In the genomic region with DNA sequence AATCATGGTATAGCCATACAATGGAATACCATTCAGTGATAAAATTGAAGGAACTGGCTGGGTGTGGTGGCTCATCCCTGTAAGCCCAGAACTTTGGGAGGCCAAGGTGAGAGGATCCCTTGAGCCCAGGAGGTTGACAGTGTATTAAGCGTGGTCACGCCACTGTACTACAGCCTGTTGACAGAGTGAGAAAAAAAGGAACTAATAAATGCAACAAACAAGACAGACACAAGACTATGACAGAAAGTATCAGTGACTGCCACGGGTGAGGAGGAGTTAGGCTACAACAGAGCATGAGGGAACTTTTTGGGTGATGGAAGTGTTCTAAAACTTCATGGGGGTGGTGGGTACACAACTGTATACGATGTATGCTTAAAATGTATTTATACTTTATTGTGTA, we compare ENCODE assay signal across 9 cellular contexts. TPM values are rescaled to one million over a fixed set of nuclear protein-coding genes. Genes with fewer than 3 reads are reported as not detected.
DNase-seq lines count a peak whose midpoint lies in the region; ATAC-seq and TF ChIP-seq lines count a peak whose summit lies in the region.
"Had no signal": no experiment of that assay in that cellular context is flagged by ENCODE, and none has a peak within 500 bp of the region (broad histone marks: within the 10 kb centered on the region; RNA-seq: fewer than 3 reads in every experiment).

No MANE protein-coding gene starts in this region.

- no peaks in the 10 kb centered on the region for H3K27me3 ChIP-seq in CD8-positive, alpha-beta memory T cell (ENCODE audit: insufficient read depth, low read length, poor library complexity, severe bottlenecking)

- no peak for ATAC-seq in naive thymus-derived CD8-positive, alpha-beta T cell
- ATAC-seq in GM18867 (IDR thresholded peaks at IDR 0.05; ENCODE audit: unreplicated experiment): no peak

- CTCF ChIA-PET in CD8-positive, alpha-beta memory T cell (lab: Charles Lee): no interaction called here

- DNase-seq in CD8-positive, alpha-beta memory T cell: no peak
- no peak for DNase-seq in HFFc6
- no peak for DNase-seq in naive thymus-derived CD8-positive, alpha-beta T cell
- no peak for DNase-seq in DMS53 (lab: John Stamatoyannopoulos, UW)
- no peak for DNase-seq in DMS79 treated with DMSO at 0.1 percent for 48 hours (lab: John Stamatoyannopoulos, UW)
- no peak for DNase-seq in ecto neural progenitor cell (ENCODE audit: low spot score)
- DNase-seq: aorta had no signal

- no peaks in the 10 kb centered on the region for H3K27me3 Mint-ChIP-seq in CD8-positive, alpha-beta memory T cell
- H3K27me3 Mint-ChIP-seq in HFFc6 (ENCODE audit: insufficient read depth): no peaks in the 10 kb centered on the region
- H3K27me3 Mint-ChIP-seq in activated naive CD8-positive, alpha-beta T cell: no peaks in the 10 kb centered on the region
- H3K27me3 Mint-ChIP-seq in naive thymus-derived CD8-positive, alpha-beta T cell: no peaks in the 10 kb centered on the region

- H3K9me3 Mint-ChIP-seq in CD8-positive, alpha-beta memory T cell: no peaks in the 10 kb centered on the region
- H3K9me3 Mint-ChIP-seq in HFFc6: no peaks in the 10 kb centered on the region
- H3K9me3 Mint-ChIP-seq in activated naive CD8-positive, alpha-beta T cell (ENCODE audit: low read depth): no peaks in the 10 kb centered on the region
- peaks cover 0 to 3% (median 0%) of the 10 kb centered on the region in 9 donors for H3K9me3 Mint-ChIP-seq in naive thymus-derived CD8-positive, alpha-beta T cell

- H3K36me3 Mint-ChIP-seq in CD8-positive, alpha-beta memory T cell: peaks cover 0 to 13% (median 2%) of the 10 kb centered on the region in 3 donors
- H3K36me3 Mint-ChIP-seq in HFFc6 (ENCODE audit: low read depth): peaks cover 21% of the 10 kb centered on the region
- peaks cover 9% of the 10 kb centered on the region for H3K36me3 Mint-ChIP-seq in activated naive CD8-positive, alpha-beta T cell
- peaks cover 0 to 11% (median 2%) of the 10 kb centered on the region in 3 donors for H3K36me3 Mint-ChIP-seq in naive thymus-derived CD8-positive, alpha-beta T cell

- H3K4me1 Mint-ChIP-seq in CD8-positive, alpha-beta memory T cell: peaks cover 47 to 64% (median 62%) of the 10 kb centered on the region in 3 donors
- H3K4me1 Mint-ChIP-seq in HFFc6 (ENCODE audit: low read depth): peaks cover 46% of the 10 kb centered on the region
- H3K4me1 Mint-ChIP-seq in activated naive CD8-positive, alpha-beta T cell (ENCODE audit: low read depth): peaks cover 52% of the 10 kb centered on the region
- peaks cover 14 to 61% (median 59%) of the 10 kb centered on the region in 4 donors for H3K4me1 Mint-ChIP-seq in naive thymus-derived CD8-positive, alpha-beta T cell

- H3K4me3 ChIP-seq in CD8-positive, alpha-beta memory T cell (ENCODE audit: low read length): peak overlapping the region; percentile 31

- no peak for TF ChIP-seq CTCF in HFFc6 (IDR thresholded peaks at IDR 0.05)

- POLR2A ChIA-PET in CD8-positive, alpha-beta memory T cell (lab: Charles Lee): no interaction called here
- POLR2A ChIA-PET in naive thymus-derived CD8-positive, alpha-beta T cell (lab: Charles Lee): no interaction called here

- no peaks in the 10 kb centered on the region for H3K9me3 ChIP-seq in CD8-positive, alpha-beta memory T cell (ENCODE audit: low read length)

- H3K27ac ChIP-seq in CD8-positive, alpha-beta memory T cell (ENCODE audit: low read depth, low read length): no peak overlapping the region

- H3K36me3 ChIP-seq in CD8-positive, alpha-beta memory T cell (ENCODE audit: insufficient read depth, low read length): no peaks in the 10 kb centered on the region

- H3K4me3 Mint-ChIP-seq in CD8-positive, alpha-beta memory T cell: peak overlapping the region in 6 of 7 donors; percentile 6 to 96 (median 64)
- peak overlapping the region; percentile 99 for H3K4me3 Mint-ChIP-seq in HFFc6
- H3K4me3 Mint-ChIP-seq in activated naive CD8-positive, alpha-beta T cell: peak overlapping the region; percentile 93
- peak overlapping the region; percentile 13 to 95 (median 73) for H3K4me3 Mint-ChIP-seq in naive thymus-derived CD8-positive, alpha-beta T cell

- peak overlapping the region in 5 of 8 donors; percentile 17 to 100 (median 44) for H3K27ac Mint-ChIP-seq in CD8-positive, alpha-beta memory T cell
- H3K27ac Mint-ChIP-seq in HFFc6: peak overlapping the region; percentile 38; the same call in 1 of the 2 replicates
- peak overlapping the region; percentile 37 for H3K27ac Mint-ChIP-seq in activated naive CD8-positive, alpha-beta T cell
- peak overlapping the region in 4 of 10 donors; percentile 1 to 95 (median 42) for H3K27ac Mint-ChIP-seq in naive thymus-derived CD8-positive, alpha-beta T cell

- H3K4me1 ChIP-seq in CD8-positive, alpha-beta memory T cell (ENCODE audit: insufficient read depth, low read length): peaks cover 21% of the 10 kb centered on the region

RNA-seq across cellular contexts. Expression of gene FNIP1, which starts 2.2 kb away (rescaled TPM):
- 10 to 100 TPM; 15.9 to 16.0 TPM for total RNA-seq in CD8-positive, alpha-beta memory T cell
- polyA plus RNA-seq in CD8-positive, alpha-beta memory T cell: 8.8 TPM
- 10 to 100 TPM; 19.9 to 24.8 (median 22.1) TPM for total RNA-seq in HFFc6 (2021; fragmentation: NEBNext Ultra II Directional; extraction: Animal tissue kit (Norgen Biotek cat#: 25700))
- 10 to 100 TPM; 35.2 to 38.1 TPM for total RNA-seq in naive thymus-derived CD8-positive, alpha-beta T cell
- 10 to 100 TPM in 2 of 3 donors, 1 to 10 TPM in 1; 6.7 to 11.8 (median 10.5) TPM for polyA plus RNA-seq in naive thymus-derived CD8-positive, alpha-beta T cell
